Comparison of ENCODE assay signal across 1 cellular context in the genomic region with DNA sequence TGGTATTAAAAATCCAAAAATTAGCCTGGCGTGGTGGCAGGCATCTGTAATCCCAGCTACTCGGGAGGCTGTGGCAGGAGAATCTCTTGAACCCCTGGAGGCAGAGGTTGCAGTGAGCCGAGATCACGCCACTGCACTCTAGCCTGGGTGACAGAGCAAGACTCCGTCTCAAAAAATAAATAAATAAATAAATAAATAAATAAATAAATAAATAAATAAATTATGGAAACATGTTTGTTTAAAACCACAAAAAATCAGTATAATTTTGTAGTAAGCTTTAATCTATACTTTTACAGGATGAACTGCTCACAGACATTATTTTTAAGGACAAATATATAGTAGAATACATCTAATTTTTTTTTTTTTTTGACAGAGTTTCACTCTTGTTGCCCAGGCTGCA.
TF ChIP-seq lines count a peak whose summit lies in the region.

No MANE protein-coding gene starts in this region.

TF ChIP-seq in HEK293, 187 proteins besides CTCF, POLR2A, EP300 and RAD21 (continued from another document):
- TF ChIP-seq, protein P1, sequence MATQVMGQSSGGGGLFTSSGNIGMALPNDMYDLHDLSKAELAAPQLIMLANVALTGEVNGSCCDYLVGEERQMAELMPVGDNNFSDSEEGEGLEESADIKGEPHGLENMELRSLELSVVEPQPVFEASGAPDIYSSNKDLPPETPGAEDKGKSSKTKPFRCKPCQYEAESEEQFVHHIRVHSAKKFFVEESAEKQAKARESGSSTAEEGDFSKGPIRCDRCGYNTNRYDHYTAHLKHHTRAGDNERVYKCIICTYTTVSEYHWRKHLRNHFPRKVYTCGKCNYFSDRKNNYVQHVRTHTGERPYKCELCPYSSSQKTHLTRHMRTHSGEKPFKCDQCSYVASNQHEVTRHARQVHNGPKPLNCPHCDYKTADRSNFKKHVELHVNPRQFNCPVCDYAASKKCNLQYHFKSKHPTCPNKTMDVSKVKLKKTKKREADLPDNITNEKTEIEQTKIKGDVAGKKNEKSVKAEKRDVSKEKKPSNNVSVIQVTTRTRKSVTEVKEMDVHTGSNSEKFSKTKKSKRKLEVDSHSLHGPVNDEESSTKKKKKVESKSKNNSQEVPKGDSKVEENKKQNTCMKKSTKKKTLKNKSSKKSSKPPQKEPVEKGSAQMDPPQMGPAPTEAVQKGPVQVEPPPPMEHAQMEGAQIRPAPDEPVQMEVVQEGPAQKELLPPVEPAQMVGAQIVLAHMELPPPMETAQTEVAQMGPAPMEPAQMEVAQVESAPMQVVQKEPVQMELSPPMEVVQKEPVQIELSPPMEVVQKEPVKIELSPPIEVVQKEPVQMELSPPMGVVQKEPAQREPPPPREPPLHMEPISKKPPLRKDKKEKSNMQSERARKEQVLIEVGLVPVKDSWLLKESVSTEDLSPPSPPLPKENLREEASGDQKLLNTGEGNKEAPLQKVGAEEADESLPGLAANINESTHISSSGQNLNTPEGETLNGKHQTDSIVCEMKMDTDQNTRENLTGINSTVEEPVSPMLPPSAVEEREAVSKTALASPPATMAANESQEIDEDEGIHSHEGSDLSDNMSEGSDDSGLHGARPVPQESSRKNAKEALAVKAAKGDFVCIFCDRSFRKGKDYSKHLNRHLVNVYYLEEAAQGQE (tag by site-specific recombination; IDR thresholded peaks at IDR 0.05), result peak; percentile 65
- TF ChIP-seq ZNF629 (tag by site-specific recombination; IDR thresholded peaks at IDR 0.05) (0 out of 2 replicates have a peak, but pooled peaks have one; percentile 29), ZNF510 (tag by site-specific recombination; IDR thresholded peaks at IDR 0.05; ENCODE audit: insufficient replicate concordance) (peak; percentile 33), ZNF202 (tag by site-specific recombination; IDR thresholded peaks at IDR 0.05; ENCODE audit: borderline replicate concordance) (0 out of 2 replicates have a peak, but pooled peaks have one; percentile 22), ZNF394 (tag by site-specific recombination; IDR thresholded peaks at IDR 0.05; ENCODE audit: borderline replicate concordance) (peak; percentile 93), ZNF433 (tag by site-specific recombination; IDR thresholded peaks at IDR 0.05; ENCODE audit: low read depth) (peak; percentile 65), ZNF529 (tag by site-specific recombination; IDR thresholded peaks at IDR 0.05; ENCODE audit: insufficient replicate concordance) (peak; percentile 43), ZBTB8A (tag by site-specific recombination; IDR thresholded peaks at IDR 0.05) (peak; percentile 63), ZNF654 (tag by site-specific recombination; IDR thresholded peaks at IDR 0.05; ENCODE audit: low read depth) (peak; percentile 24; the same call in 1 of the 2 replicates)
